ENCODE assay signal across 22 cellular contexts in genomic region chr13:35159041-35159440, GRCh38.
"Had no signal": no experiment of that assay in that cellular context is flagged by ENCODE, and none has a peak within 500 bp of the region (broad histone marks: within the 10 kb centered on the region; RNA-seq: fewer than 3 reads in every experiment).

No MANE protein-coding gene starts in this region.

- H3K27me3 Mint-ChIP-seq: activated B cell treated with CpG ODN at 0.5 μM for 24 hours; activated CD4-positive, alpha-beta memory T cell treated with anti-CD3 and anti-CD28 coated beads for 36 hours; activated CD4-positive, alpha-beta T cell treated with anti-CD3 and anti-CD28 coated beads, Interleukin-2, amount 10 ng/mL, durations not matched to agents 7 days and 5 days; activated naive CD8-positive, alpha-beta T cell; brain; central memory CD8-positive, alpha-beta T cell had no signal

- H3K36me3 Mint-ChIP-seq: activated CD4-positive, alpha-beta memory T cell treated with anti-CD3 and anti-CD28 coated beads for 36 hours had no signal

- H3K27ac Mint-ChIP-seq: activated B cell treated with CpG ODN at 0.5 μM for 24 hours; activated CD4-positive, alpha-beta memory T cell treated with anti-CD3 and anti-CD28 coated beads for 36 hours; activated CD4-positive, alpha-beta T cell treated with anti-CD3 and anti-CD28 coated beads, Interleukin-2, amount 10 ng/mL, durations not matched to agents 7 days and 5 days; activated naive CD4-positive, alpha-beta T cell treated with anti-CD3 and anti-CD28 coated beads for 36 hours; activated naive CD8-positive, alpha-beta T cell had no signal

- H3K4me1 Mint-ChIP-seq: central memory CD8-positive, alpha-beta T cell had no signal

- DNase-seq: activated B cell treated with CpG ODN at 0.5 μM for 24 hours; activated CD4-positive, alpha-beta memory T cell treated with anti-CD3 and anti-CD28 coated beads for 36 hours; activated CD4-positive, alpha-beta T cell treated with anti-CD3 and anti-CD28 coated beads, Interleukin-2, amount 10 ng/mL, durations not matched to agents 7 days and 5 days; activated CD8-positive, alpha-beta memory T cell treated with anti-CD3 and anti-CD28 coated beads for 24 hours; activated effector memory CD4-positive, alpha-beta T cell treated with anti-CD3 and anti-CD28 coated beads, Interleukin-2, amount 50 U/mL, for 16 hours; activated naive CD4-positive, alpha-beta T cell treated with anti-CD3 and anti-CD28 coated beads for 36 hours; activated T-cell treated with anti-CD3 and anti-CD28 coated beads, Interleukin-2, amount 50 U/mL, for 4 hours; amygdala; MV-4-11; NCI-H1105; NCI-H1436; NCI-H1694 treated with DMSO at 0.1 percent for 48 hours; NCI-H2029 treated with DMSO at 0.1 percent for 48 hours; NCI-H345; NCI-H524; PC-9; SHP77 treated with DMSO at 0.1 percent for 48 hours; T-helper 1 cell had no signal

- H3K4me3 Mint-ChIP-seq: activated B cell treated with CpG ODN at 0.5 μM for 24 hours; activated CD4-positive, alpha-beta memory T cell treated with anti-CD3 and anti-CD28 coated beads for 36 hours; activated CD4-positive, alpha-beta T cell treated with anti-CD3 and anti-CD28 coated beads, Interleukin-2, amount 10 ng/mL, durations not matched to agents 7 days and 5 days; activated naive CD4-positive, alpha-beta T cell treated with anti-CD3 and anti-CD28 coated beads for 36 hours; activated naive CD8-positive, alpha-beta T cell; activated T-cell treated with anti-CD3 and anti-CD28 coated beads, Interleukin-2, amount 50 U/mL, for 4 hours; brain; central memory CD8-positive, alpha-beta T cell had no signal

- H3K9ac ChIP-seq: KMS-11 had no signal

- H3K4me2 ChIP-seq: KMS-11, PC-9 had no signal

- ATAC-seq: activated T-cell treated with anti-CD3 and anti-CD28 coated beads, Interleukin-2, amount 50 U/mL, for 4 hours had no signal

- H2AFZ ChIP-seq: PC-9 had no signal

- H3K27ac ChIP-seq: KMS-11, PC-9 had no signal

- H3K9me3 Mint-ChIP-seq: activated B cell treated with CpG ODN at 0.5 μM for 24 hours; activated CD4-positive, alpha-beta memory T cell treated with anti-CD3 and anti-CD28 coated beads for 36 hours; activated CD4-positive, alpha-beta T cell treated with anti-CD3 and anti-CD28 coated beads, Interleukin-2, amount 10 ng/mL, durations not matched to agents 7 days and 5 days; activated naive CD4-positive, alpha-beta T cell treated with anti-CD3 and anti-CD28 coated beads for 36 hours; activated T-cell treated with anti-CD3 and anti-CD28 coated beads, Interleukin-2, amount 50 U/mL, for 4 hours; brain; central memory CD8-positive, alpha-beta T cell had no signal

- H3K4me3 ChIP-seq: PC-9 had no signal
